Comparison of ENCODE assay signal across 11 cellular contexts in genomic region chr9:125663127-125663526, GRCh38. TPM values are rescaled to one million over a fixed set of nuclear protein-coding genes. Genes with fewer than 3 reads are reported as not detected.
DNase-seq lines count a peak whose midpoint lies in the region; ATAC-seq, FAIRE-seq and TF ChIP-seq lines count a peak whose summit lies in the region.
"Had no signal": no experiment of that assay in that cellular context is flagged by ENCODE, and none has a peak within 500 bp of the region (broad histone marks: within the 10 kb centered on the region; RNA-seq: fewer than 3 reads in every experiment).

No MANE protein-coding gene starts in this region.

- TF ChIP-seq EP300 in GM12878 (IDR thresholded peaks at IDR 0.05; ENCODE audit: borderline replicate concordance in 1 of 2, control insufficient read depth in 1 of 2, low read depth in 2 of 2, low read length in 2 of 2) = no peak

- H3K27me3 Mint-ChIP-seq in osteocyte (ENCODE audit: unreplicated experiment) = no peaks in the 10 kb centered on the region
- H3K27me3 Mint-ChIP-seq: type B pancreatic cell had no signal

- BruUV-seq in GM12878 (replicated peaks; lab: Mats Ljungman, UMichigan) = no TSS peak

- DNase-seq in SIG-M5 treated with dmso at 0.1 percent for 504 hours (lab: John Stamatoyannopoulos, UW; ENCODE audit: unreplicated experiment) (peak; percentile 61), SIG-M5 (lab: John Stamatoyannopoulos, UW) (no peak), NB4 (ENCODE audit: low read depth) (peak; percentile 64), GM12878 (ENCODE audit: low read depth, low spot score) (no peak), osteocyte (ENCODE audit: extremely low spot score, unreplicated experiment) (no peak), NCI-H1105 (lab: John Stamatoyannopoulos, UW) (no peak), NCI-H187 treated with DMSO at 0.1 percent for 48 hours (lab: John Stamatoyannopoulos, UW) (no peak)
- no peak for DNase-seq in stimulated activated CD4-positive, alpha-beta T cell treated with anti-CD3 and anti-CD28 coated beads, Interleukin-4, amount 100 ng/mL, for 1 hour
- DNase-seq: kidney had no signal

- peak; percentile 36 for ATAC-seq in GM12878

- H3K36me3 Mint-ChIP-seq in osteocyte (ENCODE audit: unreplicated experiment) = peaks cover 20% of the 10 kb centered on the region

- TF ChIP-seq RAD21 in GM12878 (IDR thresholded peaks at IDR 0.05; ENCODE audit: insufficient read depth, low read depth, low read length) = no peak

- SMC1A ChIA-PET in GM12878 (lab: Charles Lee; ENCODE audit: uncharacterized antibody, unreplicated experiment) = interaction anchor here (1.5 kb wide), 1 partner anchor 18 kb away, joined by 4 read pairs; no protein-coding TSS in a partner anchor

- 2% methylated on average over 3 of the region's 3 CpGs for WGBS in GM12878 (ENCODE audit: insufficient coverage, insufficient replicate concordance, low lambda C conversion rate, missing lambda C conversion rate)

- H3K9ac ChIP-seq in GM12878 (ENCODE audit: control insufficient read depth, insufficient read depth, low read length) = no peak overlapping the region

- no peaks in the 10 kb centered on the region; the same call in 2 of the 3 replicates for H3K9me3 ChIP-seq in GM12878 (replicated peaks; ENCODE audit: control insufficient read depth, insufficient read depth, low read length)

- H3K4me3 ChIP-seq in NB4 (ENCODE audit: low read depth, low read length) (no peak overlapping the region), GM12878 (no peak overlapping the region)
- H3K4me3 ChIP-seq: skin epidermis had no signal

- H3K27me3 ChIP-seq in GM12878 (replicated peaks in 1 of 2; ENCODE audit: control insufficient read depth in 2 of 2, insufficient read depth in 2 of 2, low read length in 1 of 2) = no peaks in the 10 kb centered on the region

- H3K27ac Mint-ChIP-seq in osteocyte (ENCODE audit: unreplicated experiment) = peak overlapping the region; percentile 61
- H3K27ac Mint-ChIP-seq: type B pancreatic cell had no signal

- peaks cover 21% of the 10 kb centered on the region for H3K4me1 ChIP-seq in GM12878 (ENCODE audit: control insufficient read depth, insufficient read depth, low read length)

- RAD21 ChIA-PET in GM12878 (lab: Charles Lee; ENCODE audit: unreplicated experiment) = interaction anchor here (1.0 to 4.7 kb wide), 3 partner anchors 12 to 255 kb away, joined by 3 to 28 read pairs (median 4); no protein-coding TSS in a partner anchor

- peak overlapping the region; percentile 22; the same call in 1 of the 2 replicates for H3K27ac ChIP-seq in GM12878 (ENCODE audit: control insufficient read depth, insufficient read depth)
- H3K27ac ChIP-seq: skin epidermis had no signal

- TF ChIP-seq CTCF in NB4 (IDR thresholded peaks at IDR 0.05; ENCODE audit: low read depth, low read length) = no peak
- TF ChIP-seq CTCF in GM12878 (IDR thresholded peaks at IDR 0.05 in 2 of 3, conservative IDR thresholded peaks at IDR 0.05 in 1 of 3; ENCODE audit: control insufficient read depth in 2 of 3, extremely low read depth in 1 of 3, insufficient read depth in 1 of 3, low read depth in 3 of 3, low read length in 3 of 3) = no peak
- TF ChIP-seq CTCF in osteocyte (IDR thresholded peaks at IDR 0.05) = no peak

- H3K36me3 ChIP-seq in GM12878 (ENCODE audit: control insufficient read depth in 2 of 2, insufficient read depth in 2 of 2, low read length in 1 of 2) = peaks cover 3 to 6% of the 10 kb centered on the region in 2 experiments; a peak in 3 of 4 replicates

- no peak overlapping the region for H2AFZ ChIP-seq in GM12878 (ENCODE audit: control insufficient read depth, low read depth, low read length)

- POLR2A ChIA-PET in GM12878 (lab: Charles Lee) = interaction anchor here (0.6 kb wide), 1 partner anchor 93 kb away, joined by 3 read pairs; no protein-coding TSS in a partner anchor

- H3K4me1 Mint-ChIP-seq in osteocyte (ENCODE audit: unreplicated experiment) = peaks cover 6% of the 10 kb centered on the region

- no peaks in the 10 kb centered on the region for H3K9me3 Mint-ChIP-seq in osteocyte (ENCODE audit: unreplicated experiment)
- H3K9me3 Mint-ChIP-seq: type B pancreatic cell had no signal

- no peak overlapping the region for H3K4me2 ChIP-seq in GM12878 (ENCODE audit: control insufficient read depth, insufficient read depth)

- H4K20me1 ChIP-seq in GM12878 (ENCODE audit: control insufficient read depth, insufficient read depth) = no peaks in the 10 kb centered on the region

- no peak overlapping the region for H3K4me3 Mint-ChIP-seq in osteocyte (ENCODE audit: unreplicated experiment)
- H3K4me3 Mint-ChIP-seq: type B pancreatic cell had no signal

- intact Hi-C loops in GM12878 (cut with micrococcal nuclease; ENCODE audit: unreplicated experiment) = no loop called here

- CTCF ChIA-PET in GM12878 (lab: Yijun Ruan, JAX) = interaction anchor here (2.6 kb wide), 1 partner anchor 17 kb away, joined by 9 read pairs; no protein-coding TSS in a partner anchor

- TF ChIP-seq POLR2A in NB4 (IDR thresholded peaks at IDR 0.05; ENCODE audit: extremely low read depth, insufficient read length) (no peak), GM12878 (IDR thresholded peaks at IDR 0.05; ENCODE audit: low read depth, low read length) (no peak)

- FAIRE-seq in GM12878 (lab: Jason Lieb, UNC) = no peak
- FAIRE-seq: kidney had no signal

- H3K79me2 ChIP-seq in GM12878 (ENCODE audit: control insufficient read depth, insufficient read depth, low read length) = peaks cover 16% of the 10 kb centered on the region

- in situ Hi-C loops in GM12878 (cut with MboI) = no loop called here

TF ChIP-seq in GM12878, 131 proteins besides CTCF, POLR2A, EP300 and RAD21:
- TF ChIP-seq WRNIP1 (IDR thresholded peaks at IDR 0.05; ENCODE audit: borderline replicate concordance, low read depth, low read length) = no peak
- peak; percentile 56 for TF ChIP-seq JUNB (IDR thresholded peaks at IDR 0.05)
- no peak for TF ChIP-seq SMAD1 (IDR thresholded peaks at IDR 0.05; ENCODE audit: low read depth, partially characterized antibody)
- TF ChIP-seq IKZF2 (IDR thresholded peaks at IDR 0.05) = peak in 1 of 2 experiments; percentile 16; a peak in 1 of 4 replicates
- TF ChIP-seq BHLHE40 (IDR thresholded peaks at IDR 0.05; ENCODE audit: borderline replicate concordance in 1 of 2, low read depth in 2 of 2, low read length in 1 of 2) = peak; percentile 52 to 60; a peak in 2 of 4 replicates
- TF ChIP-seq ETV6 (conservative IDR thresholded peaks at IDR 0.05 in 1 of 2, IDR thresholded peaks at IDR 0.05 in 1 of 2; ENCODE audit: borderline replicate concordance in 1 of 2, low read depth in 1 of 2) = peak in 1 of 2 experiments; percentile 75; a peak in 2 of 4 replicates
- TF ChIP-seq HDGF (IDR thresholded peaks at IDR 0.05) = no peak
- 0 out of 2 replicates have a peak, but pooled peaks have one; percentile 33 for TF ChIP-seq BCL11A (IDR thresholded peaks at IDR 0.05; ENCODE audit: low read depth, low read length)
- 0 out of 2 replicates have a peak, but pooled peaks have one; percentile 20 for TF ChIP-seq ATF7 (IDR thresholded peaks at IDR 0.05; ENCODE audit: low read depth)

RNA-seq across cellular contexts. Expression of gene MAPKAP1, which starts 43.9 kb away (rescaled TPM):
- 256 and 276 TPM in 2 replicates for total RNA-seq in GM12878 (2013; cell fraction: nucleolus; rRNA removed)
- total RNA-seq in GM12878 (2014; rRNA removed) (106 and 126 TPM in 2 replicates), GM12878 (2014; rRNA removed; fragmentation: Illumina TruSeq; extraction: Trizol) (78.0 and 83.0 TPM in 2 replicates), GM12878 (2021) (98.0 and 107 TPM in 2 replicates), osteocyte (67.2 and 76.9 TPM in 2 replicates)
- 45.0 TPM for polyA plus RNA-seq in GM12878 (2011; ENCODE audit: low read depth)
- polyA plus RNA-seq in GM12878 (2011; rRNA removed) (159 and 188 TPM in 2 replicates), GM12878 (2014; fragmentation: Illumina TruSeq; extraction: Trizol) (111 and 113 TPM in 2 replicates), GM12878 (2014; fragmentation: Nextera tagmentation; extraction: Ambion mirVana) (10 to 100 TPM in 1 of 2 experiments, 1 to 10 TPM in 1; 5.1 to 11.7 TPM), GM12878 (2014; rRNA removed) (94.5 and 109 TPM in 2 replicates), GM12878 (2016; fragmentation: Nextera tagmentation; extraction: Ambion mirVana) (100 to 1,000 TPM; 102 to 111 TPM)
- 130 and 173 TPM in 2 replicates for polyA plus RNA-seq in GM12878 (2011; cell fraction: cytosol; rRNA removed)
- polyA plus RNA-seq in GM12878 (2011; cell fraction: nucleus; rRNA removed) = 145 and 148 TPM in 2 replicates
- 56.7 and 64.6 TPM in 2 replicates for polyA plus RNA-seq in GM12878 (2012)
- 175 and 230 TPM in 2 replicates for polyA minus RNA-seq in GM12878 (2011; rRNA and poly(A)+ RNA removed)
- polyA minus RNA-seq in GM12878 (2011; cell fraction: cytosol; rRNA and poly(A)+ RNA removed) = 27.7 and 30.5 TPM in 2 replicates
- polyA minus RNA-seq in GM12878 (2011; cell fraction: nucleus; rRNA and poly(A)+ RNA removed) = 143 and 252 TPM in 2 replicates

Comparison
In these comparisons a context has a peak if more than half of its experiments do, and no peak if none do; other contexts are left out.
1. DNase-seq: peak in SIG-M5 treated with dmso at 0.1 percent for 504 hours (single experiment) and NB4 (single experiment); none in SIG-M5 (single experiment), GM12878 (single experiment), osteocyte (single experiment), NCI-H1105 (single experiment), NCI-H187 treated with DMSO at 0.1 percent for 48 hours (single experiment) and stimulated activated CD4-positive, alpha-beta T cell treated with anti-CD3 and anti-CD28 coated beads, Interleukin-4, amount 100 ng/mL, for 1 hour (single experiment).